1 cellular context compared by ENCODE assay signal in genomic region chr22:39534591-39535301, GRCh38.
TF ChIP-seq lines count a peak whose summit lies in the region.

No MANE protein-coding gene starts in this region.

TF ChIP-seq in HEK293, 187 proteins besides CTCF, POLR2A, EP300 and RAD21 (continued from another document and continues in another):
- TF ChIP-seq ZFHX2 (tag by site-specific recombination; conservative IDR thresholded peaks at IDR 0.05) (peak; percentile 73), ZNF174 (tag by site-specific recombination; IDR thresholded peaks at IDR 0.05) (no peak), BCL11B (tag by site-specific recombination; IDR thresholded peaks at IDR 0.05; ENCODE audit: low read depth) (peak; percentile 57), ZBTB10 (tag by site-specific recombination; IDR thresholded peaks at IDR 0.05) (peak; percentile 42; the same call in 1 of the 2 replicates), ZNF843 (tag by site-specific recombination; IDR thresholded peaks at IDR 0.05) (peak; percentile 39; the same call in 1 of the 2 replicates), ZEB2 (tag by site-specific recombination; IDR thresholded peaks at IDR 0.05) (peak; percentile 83), ZSCAN5A (tag by site-specific recombination; IDR thresholded peaks at IDR 0.05) (0 out of 2 replicates have a peak, but pooled peaks have one; percentile 71), ZNF155 (tag by site-specific recombination; IDR thresholded peaks at IDR 0.05) (no peak), ZNF335 (tag by site-specific recombination; conservative IDR thresholded peaks at IDR 0.05) (peak; percentile 81), ZNF391 (tag by site-specific recombination; IDR thresholded peaks at IDR 0.05; ENCODE audit: borderline replicate concordance, low read depth) (peak; percentile 68; the same call in 1 of the 2 replicates), GLIS1 (tag by site-specific recombination; IDR thresholded peaks at IDR 0.05) (peak; percentile 100), ZBTB48 (tag by site-specific recombination; IDR thresholded peaks at IDR 0.05) (peak; percentile 16; the same call in 1 of the 2 replicates), ZNF324 (tag by site-specific recombination; IDR thresholded peaks at IDR 0.05) (peak; percentile 89), ZBTB17 (tag by site-specific recombination; IDR thresholded peaks at IDR 0.05) (peak; percentile 45; the same call in 1 of the 2 replicates), ZNF561 (tag by site-specific recombination; IDR thresholded peaks at IDR 0.05; ENCODE audit: borderline replicate concordance) (peak; percentile 90; the same call in 1 of the 2 replicates), KLF1 (tag by site-specific recombination; IDR thresholded peaks at IDR 0.05) (peak; percentile 43), BCL6B (tag by site-specific recombination; IDR thresholded peaks at IDR 0.05) (no peak), ZNF184 (tag by site-specific recombination; IDR thresholded peaks at IDR 0.05) (no peak), ZNF580 (tag by site-specific recombination; IDR thresholded peaks at IDR 0.05) (no peak), YY2 (tag by site-specific recombination; IDR thresholded peaks at IDR 0.05) (no peak), ZNF292 (tag by site-specific recombination; IDR thresholded peaks at IDR 0.05; ENCODE audit: borderline replicate concordance, low read depth) (no peak), ZXDB (tag by site-specific recombination; IDR thresholded peaks at IDR 0.05) (peak; percentile 47; the same call in 1 of the 2 replicates), ZNF704 (tag by site-specific recombination; IDR thresholded peaks at IDR 0.05) (no peak), ZBTB8A (tag by site-specific recombination; IDR thresholded peaks at IDR 0.05) (peak; percentile 86), PATZ1 (tag by site-specific recombination; IDR thresholded peaks at IDR 0.05) (peak; percentile 91), PRDM1 (tag by site-specific recombination; IDR thresholded peaks at IDR 0.05) (no peak), ZNF302 (tag by site-specific recombination; IDR thresholded peaks at IDR 0.05; ENCODE audit: low read depth) (no peak), INSM2 (tag by site-specific recombination; IDR thresholded peaks at IDR 0.05) (peak; percentile 66; the same call in 1 of the 2 replicates), SP7 (tag by site-specific recombination; IDR thresholded peaks at IDR 0.05) (peak; percentile 74), ZBTB7A (tag by site-specific recombination; IDR thresholded peaks at IDR 0.05; ENCODE audit: low read depth) (peak; percentile 82; the same call in 1 of the 2 replicates), REPIN1 (tag by site-specific recombination; IDR thresholded peaks at IDR 0.05; ENCODE audit: low read depth) (0 out of 2 replicates have a peak, but pooled peaks have one; percentile 26), ZNF266 (tag by site-specific recombination; IDR thresholded peaks at IDR 0.05; ENCODE audit: low read depth) (no peak), ZNF24 (tag by site-specific recombination; IDR thresholded peaks at IDR 0.05) (peak; percentile 43; the same call in 1 of the 2 replicates), ZNF362 (tag by site-specific recombination; IDR thresholded peaks at IDR 0.05) (no peak), GLIS2 (tag by site-specific recombination; IDR thresholded peaks at IDR 0.05) (peak; percentile 96), HIC1 (tag by site-specific recombination; IDR thresholded peaks at IDR 0.05) (peak; percentile 98), ZNF140 (tag by site-specific recombination; IDR thresholded peaks at IDR 0.05) (no peak), ZNF2 (tag by site-specific recombination; IDR thresholded peaks at IDR 0.05) (peak; percentile 90), KLF9 (tag by site-specific recombination; IDR thresholded peaks at IDR 0.05; ENCODE audit: low read depth) (peak; percentile 36; the same call in 1 of the 2 replicates), ZNF449 (tag by site-specific recombination; IDR thresholded peaks at IDR 0.05) (peak; percentile 95), KLF8 (tag by site-specific recombination; IDR thresholded peaks at IDR 0.05) (peak; percentile 77; the same call in 1 of the 2 replicates), KLF10 (tag by site-specific recombination; IDR thresholded peaks at IDR 0.05) (no peak), ZIC2 (tag by site-specific recombination; IDR thresholded peaks at IDR 0.05) (peak; percentile 98), KLF17 (tag by site-specific recombination; IDR thresholded peaks at IDR 0.05) (peak; percentile 83), ZNF654 (tag by site-specific recombination; IDR thresholded peaks at IDR 0.05; ENCODE audit: low read depth) (peak; percentile 90)
